In genomic region chr10:87729940-87730339, GRCh38 we compare ENCODE assay signal across 7 cellular contexts.
"Had no signal": no experiment of that assay in that cellular context is flagged by ENCODE, and none has a peak within 500 bp of the region (broad histone marks: within the 10 kb centered on the region; RNA-seq: fewer than 3 reads in every experiment).

No MANE protein-coding gene starts in this region.

- H3K4me3 ChIP-seq: GM12878 had no signal

- ATAC-seq: GM12878 had no signal

- DNase-seq: GDM1, GF-D8 had no signal

- FAIRE-seq: G401.6, GM12878, GM12891, GM12892, GM18507 had no signal
